In genomic region chr14:91299483-91300115, GRCh38 we compare ENCODE assay signal across 13 cellular contexts. TPM values are rescaled to one million over a fixed set of nuclear protein-coding genes. Genes with fewer than 3 reads are reported as not detected.
A peak's percentile ranks its signal among the peaks of the same experiment; 100 is the strongest.
DNase-seq lines count a peak whose midpoint lies in the region; ATAC-seq lines count a peak whose summit lies in the region.
"Had no signal": no experiment of that assay in that cellular context is flagged by ENCODE, and none has a peak within 500 bp of the region (broad histone marks: within the 10 kb centered on the region; RNA-seq: fewer than 3 reads in every experiment).

No MANE protein-coding gene starts in this region.

- CTCF ChIA-PET in T-cell (lab: Charles Lee), result no interaction called here

- peak overlapping the region; percentile 89 to 98 for H3K27ac Mint-ChIP-seq in stimulated activated naive CD8-positive, alpha-beta T cell treated with anti-CD3 and anti-CD28 coated beads, Interleukin-15, amount 100 ng/mL, for 72 hours
- no peak overlapping the region for H3K27ac Mint-ChIP-seq in T-cell
- H3K27ac Mint-ChIP-seq: B cell had no signal

- peaks cover 72% of the 10 kb centered on the region for H3K4me1 Mint-ChIP-seq in stimulated activated naive CD8-positive, alpha-beta T cell treated with anti-CD3 and anti-CD28 coated beads, Interleukin-15, amount 100 ng/mL, for 72 hours
- peaks cover 11 to 20% (median 19%) of the 10 kb centered on the region in 3 donors for H3K4me1 Mint-ChIP-seq in T-cell

- peaks cover 60% of the 10 kb centered on the region for H3K36me3 Mint-ChIP-seq in T-cell

- H3K9me3 Mint-ChIP-seq in stimulated activated naive CD8-positive, alpha-beta T cell treated with anti-CD3 and anti-CD28 coated beads, Interleukin-15, amount 100 ng/mL, for 72 hours, result no peaks in the 10 kb centered on the region
- H3K9me3 Mint-ChIP-seq in T-cell, result no peaks in the 10 kb centered on the region
- H3K9me3 Mint-ChIP-seq: central memory CD8-positive, alpha-beta T cell; T-helper 2 cell treated with Interferon-gamma antibody and Interleukin-4, amounts not matched to agents 5 μg/mL and 100 μg/mL, for 36 hours had no signal

- peak overlapping the region in 1 of 2 donors; percentile 35 for H3K4me3 Mint-ChIP-seq in stimulated activated naive CD8-positive, alpha-beta T cell treated with anti-CD3 and anti-CD28 coated beads, Interleukin-15, amount 100 ng/mL, for 72 hours
- no peak overlapping the region for H3K4me3 Mint-ChIP-seq in T-cell
- H3K4me3 Mint-ChIP-seq: B cell; central memory CD8-positive, alpha-beta T cell; T-helper 2 cell treated with Interferon-gamma antibody and Interleukin-4, amounts not matched to agents 5 μg/mL and 100 μg/mL, for 36 hours had no signal

- DNase-seq in activated naive CD4-positive, alpha-beta T cell treated with anti-CD3 and anti-CD28 coated beads, Interleukin-2, amount 50 U/mL, for 16 hours, result peak; percentile 60
- no peak for DNase-seq in activated naive CD4-positive, alpha-beta T cell treated with Interleukin-2 at 50 U/mL for 16 hours
- DNase-seq in NCI-H345 (lab: John Stamatoyannopoulos, UW) (peak; percentile 85), amniotic epithelial cell (ENCODE audit: low read depth) (peak; percentile 62), T-cell (no peak), superior temporal gyrus (ENCODE audit: extremely low spot score) (no peak)
- peak; percentile 39 to 59 for DNase-seq in stimulated activated naive CD8-positive, alpha-beta T cell treated with anti-CD3 and anti-CD28 coated beads, Interleukin-15, amount 100 ng/mL, for 72 hours
- DNase-seq: HCEC 1CT, NCI-H1048 had no signal

- no peaks in the 10 kb centered on the region for H3K27me3 Mint-ChIP-seq in stimulated activated naive CD8-positive, alpha-beta T cell treated with anti-CD3 and anti-CD28 coated beads, Interleukin-15, amount 100 ng/mL, for 72 hours
- H3K27me3 Mint-ChIP-seq in T-cell, result no peaks in the 10 kb centered on the region
- H3K27me3 Mint-ChIP-seq: B cell; central memory CD8-positive, alpha-beta T cell had no signal

- POLR2A ChIA-PET in T-cell (lab: Charles Lee), result interaction anchor here in 1 of 2 donors (0.5 kb wide), 1 partner anchor 10 kb away, joined by 7 read pairs; no protein-coding TSS in a partner anchor

- ATAC-seq in stimulated activated naive CD8-positive, alpha-beta T cell treated with anti-CD3 and anti-CD28 coated beads, Interleukin-15, amount 100 ng/mL, for 72 hours, result peak; percentile 59
- ATAC-seq in GM21825 (IDR thresholded peaks at IDR 0.05; ENCODE audit: unreplicated experiment), result no peak
- no peak for ATAC-seq in T-cell (replicated peaks in 1 of 4)

RNA-seq across cellular contexts. Expression of gene GPR68, which starts 55.1 kb away (rescaled TPM):
- 10 to 100 TPM in 3 of 5 donors, 1 to 10 TPM in 2; 3.0 to 16.4 (median 10.0) TPM for total RNA-seq in T-cell

Comparison
In these comparisons a context has a peak if more than half of its experiments do, and no peak if none do; other contexts are left out.
1. DNase-seq: peak in activated naive CD4-positive, alpha-beta T cell treated with anti-CD3 and anti-CD28 coated beads, Interleukin-2, amount 50 U/mL, for 16 hours (single experiment), NCI-H345 (single experiment), amniotic epithelial cell (single experiment) and stimulated activated naive CD8-positive, alpha-beta T cell treated with anti-CD3 and anti-CD28 coated beads, Interleukin-15, amount 100 ng/mL, for 72 hours (2 of 2); none in activated naive CD4-positive, alpha-beta T cell treated with Interleukin-2 at 50 U/mL for 16 hours (single experiment), T-cell (0 of 34) and superior temporal gyrus (single experiment).
2. H3K27ac Mint-ChIP-seq: peak in stimulated activated naive CD8-positive, alpha-beta T cell treated with anti-CD3 and anti-CD28 coated beads, Interleukin-15, amount 100 ng/mL, for 72 hours (2 of 2); none in T-cell (0 of 2).